In genomic region chr1:45929257-45929687, GRCh38 we compare ENCODE assay signal across 9 cellular contexts.
DNase-seq lines count a peak whose midpoint lies in the region; ATAC-seq and TF ChIP-seq lines count a peak whose summit lies in the region.
"Had no signal": no experiment of that assay in that cellular context is flagged by ENCODE, and none has a peak within 500 bp of the region (broad histone marks: within the 10 kb centered on the region; RNA-seq: fewer than 3 reads in every experiment).

No MANE protein-coding gene starts in this region.

- H3K4me3 ChIP-seq in left ventricle myocardium inferior: no peak overlapping the region
- H3K4me3 ChIP-seq: lung had no signal

- no peaks in the 10 kb centered on the region for H3K36me3 ChIP-seq in left ventricle myocardium inferior

- no peaks in the 10 kb centered on the region for H3K27me3 ChIP-seq in left ventricle myocardium inferior (ENCODE audit: low read depth)

- no peak overlapping the region for H3K27ac ChIP-seq in left ventricle myocardium inferior (replicated peaks)

- DNase-seq in left ventricle myocardium superior (no peak), left ventricle myocardium inferior (no peak), glomerular endothelial cell (ENCODE audit: extremely low read depth, low read depth, low spot score) (peak; percentile 39), NCI-H2081 treated with DMSO at 0.1 percent for 48 hours (lab: John Stamatoyannopoulos, UW) (no peak), GM19238 (ENCODE audit: insufficient read length, low spot score) (no peak)

- intact Hi-C loops in left ventricle myocardium superior (cut with micrococcal nuclease): no loop called here
- intact Hi-C loops in left ventricle myocardium inferior (cut with micrococcal nuclease): no loop called here

- ATAC-seq in left ventricle myocardium superior (peak; percentile 26), SK-N-SH treated with all-trans-retinoic acid at 6 μM for 48 hours (peak; percentile 93), HG03196 (IDR thresholded peaks at IDR 0.05; ENCODE audit: unreplicated experiment) (no peak), GM21526 (IDR thresholded peaks at IDR 0.05; ENCODE audit: low FRiP score, unreplicated experiment) (no peak)

- peaks cover 56% of the 10 kb centered on the region for H3K4me1 ChIP-seq in left ventricle myocardium inferior

- no peaks in the 10 kb centered on the region for H3K9me3 ChIP-seq in left ventricle myocardium inferior (replicated peaks)

- TF ChIP-seq CTCF in left ventricle myocardium inferior (IDR thresholded peaks at IDR 0.05; ENCODE audit: borderline replicate concordance): no peak

TF ChIP-seq in SK-N-SH treated with all-trans-retinoic acid at 6 μM for 48 hours, 23 proteins besides CTCF, POLR2A, EP300 and RAD21:
- TF ChIP-seq, protein P1, sequence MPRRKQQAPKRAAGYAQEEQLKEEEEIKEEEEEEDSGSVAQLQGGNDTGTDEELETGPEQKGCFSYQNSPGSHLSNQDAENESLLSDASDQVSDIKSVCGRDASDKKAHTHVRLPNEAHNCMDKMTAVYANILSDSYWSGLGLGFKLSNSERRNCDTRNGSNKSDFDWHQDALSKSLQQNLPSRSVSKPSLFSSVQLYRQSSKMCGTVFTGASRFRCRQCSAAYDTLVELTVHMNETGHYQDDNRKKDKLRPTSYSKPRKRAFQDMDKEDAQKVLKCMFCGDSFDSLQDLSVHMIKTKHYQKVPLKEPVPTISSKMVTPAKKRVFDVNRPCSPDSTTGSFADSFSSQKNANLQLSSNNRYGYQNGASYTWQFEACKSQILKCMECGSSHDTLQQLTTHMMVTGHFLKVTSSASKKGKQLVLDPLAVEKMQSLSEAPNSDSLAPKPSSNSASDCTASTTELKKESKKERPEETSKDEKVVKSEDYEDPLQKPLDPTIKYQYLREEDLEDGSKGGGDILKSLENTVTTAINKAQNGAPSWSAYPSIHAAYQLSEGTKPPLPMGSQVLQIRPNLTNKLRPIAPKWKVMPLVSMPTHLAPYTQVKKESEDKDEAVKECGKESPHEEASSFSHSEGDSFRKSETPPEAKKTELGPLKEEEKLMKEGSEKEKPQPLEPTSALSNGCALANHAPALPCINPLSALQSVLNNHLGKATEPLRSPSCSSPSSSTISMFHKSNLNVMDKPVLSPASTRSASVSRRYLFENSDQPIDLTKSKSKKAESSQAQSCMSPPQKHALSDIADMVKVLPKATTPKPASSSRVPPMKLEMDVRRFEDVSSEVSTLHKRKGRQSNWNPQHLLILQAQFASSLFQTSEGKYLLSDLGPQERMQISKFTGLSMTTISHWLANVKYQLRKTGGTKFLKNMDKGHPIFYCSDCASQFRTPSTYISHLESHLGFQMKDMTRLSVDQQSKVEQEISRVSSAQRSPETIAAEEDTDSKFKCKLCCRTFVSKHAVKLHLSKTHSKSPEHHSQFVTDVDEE (CRISPR knock-in tag; IDR thresholded peaks at IDR 0.05): no peak
- TF ChIP-seq BACH2 (CRISPR knock-in tag; IDR thresholded peaks at IDR 0.05; ENCODE audit: borderline replicate concordance) (no peak), SNAI2 (CRISPR knock-in tag; IDR thresholded peaks at IDR 0.05) (no peak), ZNF8 (CRISPR knock-in tag; IDR thresholded peaks at IDR 0.05) (no peak), OSR1 (CRISPR knock-in tag; IDR thresholded peaks at IDR 0.05) (no peak), GLIS3 (CRISPR knock-in tag; IDR thresholded peaks at IDR 0.05) (no peak), TOX (CRISPR knock-in tag; IDR thresholded peaks at IDR 0.05; ENCODE audit: borderline replicate concordance) (no peak), ISL1 (CRISPR knock-in tag; IDR thresholded peaks at IDR 0.05) (peak; percentile 65)

Comparison
In these comparisons a context has a peak if more than half of its experiments do, and no peak if none do; other contexts are left out.
1. ATAC-seq: peak in left ventricle myocardium superior (single experiment) and SK-N-SH treated with all-trans-retinoic acid at 6 μM for 48 hours (single experiment); none in HG03196 (single experiment) and GM21526 (single experiment).